Comparison of ENCODE assay signal across 1 cellular context in genomic region chr2:68287580-68288441, GRCh38.
TF ChIP-seq lines count a peak whose summit lies in the region.

No MANE protein-coding gene starts in this region.

TF ChIP-seq in K562, 482 proteins besides CTCF, POLR2A, EP300 and RAD21 (continued from another document):
- TF ChIP-seq PATZ1 (CRISPR knock-in tag; IDR thresholded peaks at IDR 0.05; ENCODE audit: borderline replicate concordance): no peak
- no peak for TF ChIP-seq ZNF282 (CRISPR knock-in tag; IDR thresholded peaks at IDR 0.05)
- 0 out of 4 replicates have a peak, but pooled peaks of 1 of the 2 experiments have one; percentile 57 for TF ChIP-seq ARNT (IDR thresholded peaks at IDR 0.05)
- TF ChIP-seq, protein P1, sequence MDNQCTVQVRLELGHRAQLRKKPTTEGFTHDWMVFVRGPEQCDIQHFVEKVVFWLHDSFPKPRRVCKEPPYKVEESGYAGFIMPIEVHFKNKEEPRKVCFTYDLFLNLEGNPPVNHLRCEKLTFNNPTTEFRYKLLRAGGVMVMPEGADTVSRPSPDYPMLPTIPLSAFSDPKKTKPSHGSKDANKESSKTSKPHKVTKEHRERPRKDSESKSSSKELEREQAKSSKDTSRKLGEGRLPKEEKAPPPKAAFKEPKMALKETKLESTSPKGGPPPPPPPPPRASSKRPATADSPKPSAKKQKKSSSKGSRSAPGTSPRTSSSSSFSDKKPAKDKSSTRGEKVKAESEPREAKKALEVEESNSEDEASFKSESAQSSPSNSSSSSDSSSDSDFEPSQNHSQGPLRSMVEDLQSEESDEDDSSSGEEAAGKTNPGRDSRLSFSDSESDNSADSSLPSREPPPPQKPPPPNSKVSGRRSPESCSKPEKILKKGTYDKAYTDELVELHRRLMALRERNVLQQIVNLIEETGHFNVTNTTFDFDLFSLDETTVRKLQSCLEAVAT (IDR thresholded peaks at IDR 0.05): no peak
- TF ChIP-seq RAD51 (IDR thresholded peaks at IDR 0.05; ENCODE audit: borderline replicate concordance, low read depth): peak; percentile 59; the same call in 1 of the 2 replicates
- 0 out of 2 replicates have a peak, but pooled peaks have one; percentile 42 for TF ChIP-seq TCF15 (CRISPR knock-in tag; IDR thresholded peaks at IDR 0.05)
- no peak for TF ChIP-seq TEAD1 (CRISPR knock-in tag; IDR thresholded peaks at IDR 0.05)
- TF ChIP-seq HMG20A (CRISPR knock-in tag; conservative IDR thresholded peaks at IDR 0.05): no peak
- TF ChIP-seq FOXJ3 (CRISPR knock-in tag; IDR thresholded peaks at IDR 0.05): no peak
- 0 out of 2 replicates have a peak, but pooled peaks have one; percentile 13 for TF ChIP-seq NR2F6 (CRISPR knock-in tag; IDR thresholded peaks at IDR 0.05)
- TF ChIP-seq THAP7 (CRISPR knock-in tag; IDR thresholded peaks at IDR 0.05): no peak
- TF ChIP-seq, protein P2, sequence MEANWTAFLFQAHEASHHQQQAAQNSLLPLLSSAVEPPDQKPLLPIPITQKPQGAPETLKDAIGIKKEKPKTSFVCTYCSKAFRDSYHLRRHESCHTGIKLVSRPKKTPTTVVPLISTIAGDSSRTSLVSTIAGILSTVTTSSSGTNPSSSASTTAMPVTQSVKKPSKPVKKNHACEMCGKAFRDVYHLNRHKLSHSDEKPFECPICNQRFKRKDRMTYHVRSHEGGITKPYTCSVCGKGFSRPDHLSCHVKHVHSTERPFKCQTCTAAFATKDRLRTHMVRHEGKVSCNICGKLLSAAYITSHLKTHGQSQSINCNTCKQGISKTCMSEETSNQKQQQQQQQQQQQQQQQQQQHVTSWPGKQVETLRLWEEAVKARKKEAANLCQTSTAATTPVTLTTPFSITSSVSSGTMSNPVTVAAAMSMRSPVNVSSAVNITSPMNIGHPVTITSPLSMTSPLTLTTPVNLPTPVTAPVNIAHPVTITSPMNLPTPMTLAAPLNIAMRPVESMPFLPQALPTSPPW (CRISPR knock-in tag; IDR thresholded peaks at IDR 0.05): peak; percentile 56; the same call in 1 of the 2 replicates
- TF ChIP-seq SPI1 (IDR thresholded peaks at IDR 0.05; ENCODE audit: borderline replicate concordance, low read depth, low read length): no peak
- peak; percentile 79 for TF ChIP-seq FOXJ2 (tag; IDR thresholded peaks at IDR 0.05)
- no peak for TF ChIP-seq RBM22 (IDR thresholded peaks at IDR 0.05; ENCODE audit: low read depth, low read length, poor library complexity, severe bottlenecking)
- TF ChIP-seq ZNF507 (tag; conservative IDR thresholded peaks at IDR 0.05): no peak
- TF ChIP-seq CGGBP1 (CRISPR knock-in tag; IDR thresholded peaks at IDR 0.05): no peak
- no peak for TF ChIP-seq RBM15 (IDR thresholded peaks at IDR 0.05; ENCODE audit: insufficient read depth, low read length)
- TF ChIP-seq ZNF583 (CRISPR knock-in tag; IDR thresholded peaks at IDR 0.05): no peak
- no peak for TF ChIP-seq NR4A1 (CRISPR knock-in tag; IDR thresholded peaks at IDR 0.05)
- TF ChIP-seq NR4A1 (tag; IDR thresholded peaks at IDR 0.05): 0 out of 2 replicates have a peak, but pooled peaks have one; percentile 52
- TF ChIP-seq TEAD4 (IDR thresholded peaks at IDR 0.05; ENCODE audit: low read length): 0 out of 2 replicates have a peak, but pooled peaks have one; percentile 5
- TF ChIP-seq TEAD4 (CRISPR knock-in tag; IDR thresholded peaks at IDR 0.05; ENCODE audit: borderline replicate concordance): no peak
- TF ChIP-seq, protein P3, sequence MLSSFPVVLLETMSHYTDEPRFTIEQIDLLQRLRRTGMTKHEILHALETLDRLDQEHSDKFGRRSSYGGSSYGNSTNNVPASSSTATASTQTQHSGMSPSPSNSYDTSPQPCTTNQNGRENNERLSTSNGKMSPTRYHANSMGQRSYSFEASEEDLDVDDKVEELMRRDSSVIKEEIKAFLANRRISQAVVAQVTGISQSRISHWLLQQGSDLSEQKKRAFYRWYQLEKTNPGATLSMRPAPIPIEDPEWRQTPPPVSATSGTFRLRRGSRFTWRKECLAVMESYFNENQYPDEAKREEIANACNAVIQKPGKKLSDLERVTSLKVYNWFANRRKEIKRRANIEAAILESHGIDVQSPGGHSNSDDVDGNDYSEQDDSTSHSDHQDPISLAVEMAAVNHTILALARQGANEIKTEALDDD (IDR thresholded peaks at IDR 0.05): peak; percentile 84
- TF ChIP-seq ZNF395 (CRISPR knock-in tag; IDR thresholded peaks at IDR 0.05): 0 out of 2 replicates have a peak, but pooled peaks have one; percentile 26
- no peak for TF ChIP-seq THRAP3 (IDR thresholded peaks at IDR 0.05; ENCODE audit: borderline replicate concordance)
- TF ChIP-seq CREM (IDR thresholded peaks at IDR 0.05; ENCODE audit: low read depth): no peak
- no peak for TF ChIP-seq HDGF (IDR thresholded peaks at IDR 0.05)
- peak; percentile 98 for TF ChIP-seq BACH1 (tag; IDR thresholded peaks at IDR 0.05)
- peak; percentile 100 for TF ChIP-seq MAFF (IDR thresholded peaks at IDR 0.05; ENCODE audit: low read length)
